1 cellular context compared by ENCODE assay signal in genomic region chr1:200896571-200897187, GRCh38.
TF ChIP-seq lines count a peak whose summit lies in the region.

No MANE protein-coding gene starts in this region.

TF ChIP-seq in HepG2, 621 proteins besides CTCF, POLR2A, EP300 and RAD21 (continued from another document):
- TF ChIP-seq, protein P1, sequence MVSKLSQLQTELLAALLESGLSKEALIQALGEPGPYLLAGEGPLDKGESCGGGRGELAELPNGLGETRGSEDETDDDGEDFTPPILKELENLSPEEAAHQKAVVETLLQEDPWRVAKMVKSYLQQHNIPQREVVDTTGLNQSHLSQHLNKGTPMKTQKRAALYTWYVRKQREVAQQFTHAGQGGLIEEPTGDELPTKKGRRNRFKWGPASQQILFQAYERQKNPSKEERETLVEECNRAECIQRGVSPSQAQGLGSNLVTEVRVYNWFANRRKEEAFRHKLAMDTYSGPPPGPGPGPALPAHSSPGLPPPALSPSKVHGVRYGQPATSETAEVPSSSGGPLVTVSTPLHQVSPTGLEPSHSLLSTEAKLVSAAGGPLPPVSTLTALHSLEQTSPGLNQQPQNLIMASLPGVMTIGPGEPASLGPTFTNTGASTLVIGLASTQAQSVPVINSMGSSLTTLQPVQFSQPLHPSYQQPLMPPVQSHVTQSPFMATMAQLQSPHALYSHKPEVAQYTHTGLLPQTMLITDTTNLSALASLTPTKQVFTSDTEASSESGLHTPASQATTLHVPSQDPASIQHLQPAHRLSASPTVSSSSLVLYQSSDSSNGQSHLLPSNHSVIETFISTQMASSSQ (IDR thresholded peaks at IDR 0.05; ENCODE audit: low read depth), result peak; percentile 62; the same call in 1 of the 2 replicates
- TF ChIP-seq, protein P1 (CRISPR knock-in tag; IDR thresholded peaks at IDR 0.05; ENCODE audit: borderline replicate concordance), result peak; percentile 93
- TF ChIP-seq, protein P2, sequence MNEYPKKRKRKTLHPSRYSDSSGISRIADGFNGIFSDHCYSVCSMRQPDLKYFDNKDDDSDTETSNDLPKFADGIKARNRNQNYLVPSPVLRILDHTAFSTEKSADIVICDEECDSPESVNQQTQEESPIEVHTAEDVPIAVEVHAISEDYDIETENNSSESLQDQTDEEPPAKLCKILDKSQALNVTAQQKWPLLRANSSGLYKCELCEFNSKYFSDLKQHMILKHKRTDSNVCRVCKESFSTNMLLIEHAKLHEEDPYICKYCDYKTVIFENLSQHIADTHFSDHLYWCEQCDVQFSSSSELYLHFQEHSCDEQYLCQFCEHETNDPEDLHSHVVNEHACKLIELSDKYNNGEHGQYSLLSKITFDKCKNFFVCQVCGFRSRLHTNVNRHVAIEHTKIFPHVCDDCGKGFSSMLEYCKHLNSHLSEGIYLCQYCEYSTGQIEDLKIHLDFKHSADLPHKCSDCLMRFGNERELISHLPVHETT (CRISPR knock-in tag; conservative IDR thresholded peaks at IDR 0.05), result peak; percentile 59; the same call in 1 of the 2 replicates
- TF ChIP-seq GABPA (IDR thresholded peaks at IDR 0.05; ENCODE audit: low read depth, low read length) (no peak), GABPA (CRISPR knock-in tag; IDR thresholded peaks at IDR 0.05; ENCODE audit: low read depth) (no peak), HMG20B (CRISPR knock-in tag; conservative IDR thresholded peaks at IDR 0.05) (peak; percentile 64; the same call in 1 of the 2 replicates), ZNF230 (CRISPR knock-in tag; IDR thresholded peaks at IDR 0.05) (0 out of 2 replicates have a peak, but pooled peaks have one; percentile 41), ZNF800 (CRISPR knock-in tag; IDR thresholded peaks at IDR 0.05) (no peak), ELF1 (CRISPR knock-in tag; IDR thresholded peaks at IDR 0.05) (peak; percentile 53; the same call in 1 of the 2 replicates), HDAC2 (CRISPR knock-in tag; IDR thresholded peaks at IDR 0.05) (peak; percentile 95), ZNF124 (CRISPR knock-in tag; IDR thresholded peaks at IDR 0.05) (no peak; the same call in 1 of the 2 replicates), GPBP1L1 (CRISPR knock-in tag; IDR thresholded peaks at IDR 0.05) (no peak), CBX5 (CRISPR knock-in tag; IDR thresholded peaks at IDR 0.05; ENCODE audit: borderline replicate concordance) (peak; percentile 91; the same call in 1 of the 2 replicates), MEIS2 (CRISPR knock-in tag; IDR thresholded peaks at IDR 0.05) (no peak), ZNF260 (CRISPR knock-in tag; IDR thresholded peaks at IDR 0.05; ENCODE audit: borderline replicate concordance, low read depth) (no peak), ZBTB40 (IDR thresholded peaks at IDR 0.05) (no peak), ZBTB40 (CRISPR knock-in tag; IDR thresholded peaks at IDR 0.05) (no peak; the same call in 1 of the 2 replicates), ATRX (CRISPR knock-in tag; IDR thresholded peaks at IDR 0.05; ENCODE audit: borderline replicate concordance) (no peak), PHF21A (CRISPR knock-in tag; IDR thresholded peaks at IDR 0.05) (peak; percentile 94)
- TF ChIP-seq, protein P3, sequence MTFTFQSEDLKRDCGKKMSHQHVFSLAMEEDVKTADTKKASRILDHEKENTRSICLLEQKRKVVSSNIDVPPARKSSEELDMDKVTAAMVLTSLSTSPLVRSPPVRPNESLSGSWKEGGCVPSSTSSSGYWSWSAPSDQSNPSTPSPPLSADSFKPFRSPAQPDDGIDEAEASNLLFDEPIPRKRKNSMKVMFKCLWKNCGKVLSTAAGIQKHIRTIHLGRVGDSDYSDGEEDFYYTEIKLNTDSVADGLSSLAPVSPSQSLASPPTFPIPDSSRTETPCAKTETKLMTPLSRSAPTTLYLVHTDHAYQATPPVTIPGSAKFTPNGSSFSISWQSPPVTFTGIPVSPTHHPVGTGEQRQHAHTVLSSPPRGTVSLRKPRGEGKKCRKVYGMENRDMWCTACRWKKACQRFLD (CRISPR knock-in tag; IDR thresholded peaks at IDR 0.05; ENCODE audit: borderline replicate concordance), result peak; percentile 46; the same call in 1 of the 2 replicates
- TF ChIP-seq, protein P4, sequence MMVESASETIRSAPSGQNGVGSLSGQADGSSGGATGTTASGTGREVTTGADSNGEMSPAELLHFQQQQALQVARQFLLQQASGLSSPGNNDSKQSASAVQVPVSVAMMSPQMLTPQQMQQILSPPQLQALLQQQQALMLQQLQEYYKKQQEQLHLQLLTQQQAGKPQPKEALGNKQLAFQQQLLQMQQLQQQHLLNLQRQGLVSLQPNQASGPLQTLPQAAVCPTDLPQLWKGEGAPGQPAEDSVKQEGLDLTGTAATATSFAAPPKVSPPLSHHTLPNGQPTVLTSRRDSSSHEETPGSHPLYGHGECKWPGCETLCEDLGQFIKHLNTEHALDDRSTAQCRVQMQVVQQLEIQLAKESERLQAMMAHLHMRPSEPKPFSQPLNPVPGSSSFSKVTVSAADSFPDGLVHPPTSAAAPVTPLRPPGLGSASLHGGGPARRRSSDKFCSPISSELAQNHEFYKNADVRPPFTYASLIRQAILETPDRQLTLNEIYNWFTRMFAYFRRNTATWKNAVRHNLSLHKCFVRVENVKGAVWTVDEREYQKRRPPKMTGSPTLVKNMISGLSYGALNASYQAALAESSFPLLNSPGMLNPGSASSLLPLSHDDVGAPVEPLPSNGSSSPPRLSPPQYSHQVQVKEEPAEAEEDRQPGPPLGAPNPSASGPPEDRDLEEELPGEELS (CRISPR knock-in tag; IDR thresholded peaks at IDR 0.05), result peak; percentile 88
- TF ChIP-seq, protein P5, sequence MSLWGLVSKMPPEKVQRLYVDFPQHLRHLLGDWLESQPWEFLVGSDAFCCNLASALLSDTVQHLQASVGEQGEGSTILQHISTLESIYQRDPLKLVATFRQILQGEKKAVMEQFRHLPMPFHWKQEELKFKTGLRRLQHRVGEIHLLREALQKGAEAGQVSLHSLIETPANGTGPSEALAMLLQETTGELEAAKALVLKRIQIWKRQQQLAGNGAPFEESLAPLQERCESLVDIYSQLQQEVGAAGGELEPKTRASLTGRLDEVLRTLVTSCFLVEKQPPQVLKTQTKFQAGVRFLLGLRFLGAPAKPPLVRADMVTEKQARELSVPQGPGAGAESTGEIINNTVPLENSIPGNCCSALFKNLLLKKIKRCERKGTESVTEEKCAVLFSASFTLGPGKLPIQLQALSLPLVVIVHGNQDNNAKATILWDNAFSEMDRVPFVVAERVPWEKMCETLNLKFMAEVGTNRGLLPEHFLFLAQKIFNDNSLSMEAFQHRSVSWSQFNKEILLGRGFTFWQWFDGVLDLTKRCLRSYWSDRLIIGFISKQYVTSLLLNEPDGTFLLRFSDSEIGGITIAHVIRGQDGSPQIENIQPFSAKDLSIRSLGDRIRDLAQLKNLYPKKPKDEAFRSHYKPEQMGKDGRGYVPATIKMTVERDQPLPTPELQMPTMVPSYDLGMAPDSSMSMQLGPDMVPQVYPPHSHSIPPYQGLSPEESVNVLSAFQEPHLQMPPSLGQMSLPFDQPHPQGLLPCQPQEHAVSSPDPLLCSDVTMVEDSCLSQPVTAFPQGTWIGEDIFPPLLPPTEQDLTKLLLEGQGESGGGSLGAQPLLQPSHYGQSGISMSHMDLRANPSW (CRISPR knock-in tag; IDR thresholded peaks at IDR 0.05; ENCODE audit: borderline replicate concordance), result no peak
- TF ChIP-seq, protein P6, sequence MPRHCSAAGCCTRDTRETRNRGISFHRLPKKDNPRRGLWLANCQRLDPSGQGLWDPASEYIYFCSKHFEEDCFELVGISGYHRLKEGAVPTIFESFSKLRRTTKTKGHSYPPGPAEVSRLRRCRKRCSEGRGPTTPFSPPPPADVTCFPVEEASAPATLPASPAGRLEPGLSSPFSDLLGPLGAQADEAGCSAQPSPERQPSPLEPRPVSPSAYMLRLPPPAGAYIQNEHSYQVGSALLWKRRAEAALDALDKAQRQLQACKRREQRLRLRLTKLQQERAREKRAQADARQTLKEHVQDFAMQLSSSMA (CRISPR knock-in tag; IDR thresholded peaks at IDR 0.05), result peak; percentile 65; the same call in 1 of the 2 replicates
TF ChIP-seq in HepG2: peak in this region for 209.
